Comparison of ENCODE assay signal across 30 cellular contexts in the genomic region with DNA sequence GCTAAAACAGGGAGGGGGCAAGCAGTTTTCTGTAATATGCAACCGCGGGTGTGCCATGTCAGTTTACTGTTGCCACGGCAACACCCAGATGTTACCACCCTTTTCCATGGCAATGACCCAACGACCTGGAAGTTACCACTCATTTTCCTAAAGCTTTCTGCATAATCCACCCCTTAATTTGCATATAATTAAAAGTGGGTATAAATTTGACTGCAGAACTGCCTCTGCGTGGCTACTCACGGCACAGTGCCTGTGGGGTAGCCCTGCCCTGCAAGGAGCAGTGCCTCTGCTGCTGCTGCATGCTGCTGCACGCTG.
"Had no signal": no experiment of that assay in that cellular context is flagged by ENCODE, and none has a peak within 500 bp of the region (broad histone marks: within the 10 kb centered on the region; RNA-seq: fewer than 3 reads in every experiment).

No MANE protein-coding gene starts in this region.

- H3K36me3 Mint-ChIP-seq: activated naive CD8-positive, alpha-beta T cell had no signal

- H3K4me1 Mint-ChIP-seq: activated T-helper 17 cell treated with anti-CD3 and anti-CD28 coated beads, Interleukin-2, amount 50 U/mL, for 72 hours had no signal

- H3K4me3 Mint-ChIP-seq: activated B cell treated with CpG ODN at 0.5 μM for 24 hours; activated CD8-positive, alpha-beta T cell treated with anti-CD3 and anti-CD28 coated beads for 36 hours; activated naive CD8-positive, alpha-beta T cell; activated T-cell treated with anti-CD3 and anti-CD28 coated beads, Interleukin-2, amount 50 U/mL, for 4 hours; activated T-helper 17 cell treated with anti-CD3 and anti-CD28 coated beads, Interleukin-2, amount 50 U/mL, for 72 hours; effector memory CD8-positive, alpha-beta T cell; T-helper 17 cell; T-helper 2 cell treated with Interferon-gamma antibody and Interleukin-4, amounts not matched to agents 5 μg/mL and 100 μg/mL, for 36 hours had no signal

- H3K27me3 Mint-ChIP-seq: activated B cell treated with CpG ODN at 0.5 μM for 24 hours; activated naive CD8-positive, alpha-beta T cell; activated T-helper 17 cell treated with anti-CD3 and anti-CD28 coated beads, Interleukin-2, amount 50 U/mL, for 72 hours had no signal

- H3K9me3 Mint-ChIP-seq: activated B cell treated with CpG ODN at 0.5 μM for 24 hours; activated CD8-positive, alpha-beta T cell treated with anti-CD3 and anti-CD28 coated beads for 36 hours; activated T-cell treated with anti-CD3 and anti-CD28 coated beads, Interleukin-2, amount 50 U/mL, for 4 hours; activated T-helper 17 cell treated with anti-CD3 and anti-CD28 coated beads, Interleukin-2, amount 50 U/mL, for 72 hours; effector memory CD8-positive, alpha-beta T cell; T-helper 2 cell treated with Interferon-gamma antibody and Interleukin-4, amounts not matched to agents 5 μg/mL and 100 μg/mL, for 36 hours had no signal

- DNase-seq: activated B cell treated with CpG ODN at 0.5 μM for 24 hours; activated CD4-positive, alpha-beta T cell treated with anti-CD3 and anti-CD28 coated beads for 48 hours; activated CD4-positive, alpha-beta T cell treated with anti-CD3 and anti-CD28 coated beads, Interleukin-2, amount 50 U/mL, for 1 hour; activated CD4-positive, alpha-beta T cell treated with anti-CD3 and anti-CD28 coated beads, Interleukin-2, amount 50 U/mL, for 48 hours; activated CD8-positive, alpha-beta memory T cell treated with anti-CD3 and anti-CD28 coated beads for 24 hours; activated CD8-positive, alpha-beta T cell treated with anti-CD3 and anti-CD28 coated beads for 36 hours; activated effector memory CD4-positive, alpha-beta T cell treated with Interleukin-2 at 50 U/mL for 16 hours; activated gamma-delta T cell treated with Interleukin-2 at 50 U/mL for 16 hours; activated naive CD4-positive, alpha-beta T cell treated with anti-CD3 and anti-CD28 coated beads, Interleukin-2, amount 50 U/mL, for 16 hours; activated naive CD4-positive, alpha-beta T cell treated with Interleukin-2 at 50 U/mL for 16 hours; activated T-cell treated with anti-CD3 and anti-CD28 coated beads, Interleukin-2, amount 50 U/mL, for 4 hours; amniotic stem cell; body of pancreas; central memory CD4-positive, alpha-beta T cell; cortex of kidney; dermis blood vessel endothelial cell; effector CD4-positive, alpha-beta T cell; effector memory CD8-positive, alpha-beta T cell; erythroblast; foreskin keratinocyte; gastrocnemius medialis; glutamatergic neuron; T-helper 17 cell; T1000; WERI-Rb-1 had no signal

- H3K27ac Mint-ChIP-seq: activated B cell treated with CpG ODN at 0.5 μM for 24 hours; activated CD8-positive, alpha-beta T cell treated with anti-CD3 and anti-CD28 coated beads for 36 hours; activated naive CD8-positive, alpha-beta T cell; activated T-helper 17 cell treated with anti-CD3 and anti-CD28 coated beads, Interleukin-2, amount 50 U/mL, for 72 hours; effector memory CD8-positive, alpha-beta T cell; T-helper 17 cell; T-helper 2 cell treated with Interferon-gamma antibody and Interleukin-4, amounts not matched to agents 5 μg/mL and 100 μg/mL, for 36 hours had no signal

- ATAC-seq: activated CD4-positive, CD25-positive, alpha-beta regulatory T cell treated with anti-CD3 and anti-CD28 coated beads, Interleukin-2, amount 50 U/mL, for 24 hours; activated CD8-positive, alpha-beta T cell treated with anti-CD3 and anti-CD28 coated beads for 36 hours; activated T-cell treated with anti-CD3 and anti-CD28 coated beads, Interleukin-2, amount 50 U/mL, for 4 hours; activated T-helper 17 cell treated with anti-CD3 and anti-CD28 coated beads, Interleukin-2, amount 50 U/mL, for 72 hours; body of pancreas; effector memory CD8-positive, alpha-beta T cell; foreskin keratinocyte; gastrocnemius medialis; heart left ventricle; T-helper 17 cell had no signal
